12 cellular contexts compared by ENCODE assay signal in the genomic region with DNA sequence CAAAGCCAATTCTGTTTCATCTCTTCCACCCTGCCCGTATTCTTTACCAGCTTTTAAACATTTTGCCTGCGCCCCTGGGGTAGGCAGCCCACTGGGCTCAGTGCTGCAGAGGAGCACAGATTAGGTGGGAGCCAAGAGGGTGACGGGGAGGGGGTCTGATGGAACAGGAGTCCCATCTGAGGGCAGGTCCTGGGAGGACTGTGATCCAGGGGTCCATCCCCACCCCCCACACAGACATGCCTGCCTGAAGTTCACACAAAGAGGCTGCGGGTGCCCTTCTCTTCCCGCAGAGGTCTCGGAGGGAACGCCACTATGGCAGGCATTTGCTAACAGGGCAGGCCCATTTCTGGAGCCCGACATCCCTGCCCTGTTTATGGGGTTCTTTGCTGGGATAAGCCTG. TPM values are rescaled to one million over a fixed set of nuclear protein-coding genes. Genes with fewer than 3 reads are reported as not detected.
DNase-seq lines count a peak whose midpoint lies in the region; ATAC-seq and TF ChIP-seq lines count a peak whose summit lies in the region.
"Had no signal": no experiment of that assay in that cellular context is flagged by ENCODE, and none has a peak within 500 bp of the region (broad histone marks: within the 10 kb centered on the region; RNA-seq: fewer than 3 reads in every experiment).

No MANE protein-coding gene starts in this region.

- no TSS peak for BruUV-seq in OCI-LY7 (replicated peaks; lab: Mats Ljungman, UMichigan)

- peaks cover 6% of the 10 kb centered on the region for H3K4me1 ChIP-seq in endodermal cell (ENCODE audit: control insufficient read depth, insufficient read depth, low read length)
- H3K4me1 ChIP-seq in tibial artery, result peaks cover 0 to 61% (median 50%) of the 10 kb centered on the region in 4 donors
- H3K4me1 ChIP-seq in OCI-LY7 (ENCODE audit: insufficient read depth, low read length, poor library complexity, severe bottlenecking), result no peaks in the 10 kb centered on the region

- H3K36me3 Mint-ChIP-seq in T-helper 17 cell (ENCODE audit: low read depth) (peaks cover 3% of the 10 kb centered on the region), endodermal cell (ENCODE audit: low read depth) (no peaks in the 10 kb centered on the region), nephron (ENCODE audit: low read depth) (peaks cover 17% of the 10 kb centered on the region)

- H3K4me3 ChIP-seq in endodermal cell (ENCODE audit: low read length) (no peak overlapping the region), tibial artery (no peak overlapping the region), OCI-LY7 (ENCODE audit: low read depth, low read length, poor library complexity, severe bottlenecking) (no peak overlapping the region)
- H3K4me3 ChIP-seq: hepatocyte had no signal

- no peak for ATAC-seq in T-helper 17 cell

- H3K27ac ChIP-seq in endodermal cell (ENCODE audit: low read depth, low read length) (no peak overlapping the region), tibial artery (peak overlapping the region; percentile 89 to 97), OCI-LY7 (ENCODE audit: low read depth, low read length, poor library complexity, severe bottlenecking) (no peak overlapping the region)

- TF ChIP-seq CTCF in endodermal cell (conservative IDR thresholded peaks at IDR 0.05) (no peak), nephron (IDR thresholded peaks at IDR 0.05; ENCODE audit: unreplicated experiment in 3 of 3) (no peak), tibial artery (IDR thresholded peaks at IDR 0.05) (no peak), OCI-LY7 (conservative IDR thresholded peaks at IDR 0.05; ENCODE audit: low read length) (no peak)

- H3K4me3 Mint-ChIP-seq in T-helper 17 cell (no peak overlapping the region), endodermal cell (no peak overlapping the region), nephron (no peak overlapping the region)
- H3K4me3 Mint-ChIP-seq: activated CD8-positive, alpha-beta T cell treated with anti-CD3 and anti-CD28 coated beads for 36 hours had no signal

- CTCF ChIA-PET in OCI-LY7 (lab: Charles Lee; ENCODE audit: unreplicated experiment), result no interaction called here

- no peak overlapping the region for H3K9ac ChIP-seq in endodermal cell (ENCODE audit: extremely low read depth, low read length, poor library complexity, severe bottlenecking)

- H3K9me2 ChIP-seq in OCI-LY7 (ENCODE audit: insufficient read depth, low read length), result no peaks in the 10 kb centered on the region

- no peaks in the 10 kb centered on the region for H4K20me1 ChIP-seq in OCI-LY7 (ENCODE audit: insufficient read depth, low read length)

- POLR2A ChIA-PET in OCI-LY7 (lab: Charles Lee), result no interaction called here

- H3K36me3 ChIP-seq in endodermal cell (ENCODE audit: control insufficient read depth, insufficient read depth, low read length) (no peaks in the 10 kb centered on the region), tibial artery (peaks cover 10 to 34% (median 30%) of the 10 kb centered on the region in 3 donors), OCI-LY7 (ENCODE audit: insufficient read depth, low read length) (no peaks in the 10 kb centered on the region)

- 95 to 100% methylated on average over 3 to 8 of the region's 8 CpGs for WGBS in endodermal cell (ENCODE audit: insufficient coverage in 1 of 2, insufficient read length in 1 of 2), 2 experiments

- H3K27me3 Mint-ChIP-seq in T-helper 17 cell (no peaks in the 10 kb centered on the region), endodermal cell (ENCODE audit: insufficient read depth) (peaks cover 2% of the 10 kb centered on the region), nephron (ENCODE audit: low read depth) (no peaks in the 10 kb centered on the region)

- H2AFZ ChIP-seq in OCI-LY7 (ENCODE audit: low read length), result no peak overlapping the region
- H2AFZ ChIP-seq: hepatocyte had no signal

- H3K4me2 ChIP-seq in OCI-LY7 (ENCODE audit: low read length), result no peak overlapping the region

- H3K4me1 Mint-ChIP-seq in T-helper 17 cell (peaks cover 12% of the 10 kb centered on the region), endodermal cell (peaks cover 20% of the 10 kb centered on the region), nephron (peaks cover 55% of the 10 kb centered on the region)

- H3K27ac Mint-ChIP-seq in T-helper 17 cell (peak overlapping the region; percentile 86), endodermal cell (no peak overlapping the region), nephron (peak overlapping the region; percentile 93 to 98 (median 94))
- H3K27ac Mint-ChIP-seq: activated CD8-positive, alpha-beta T cell treated with anti-CD3 and anti-CD28 coated beads for 36 hours had no signal

- no peak for DNase-seq in T-helper 17 cell
- DNase-seq in endodermal cell, result peak; percentile 49
- peak; percentile 23 to 67 for DNase-seq in tibial artery
- DNase-seq in GM19240 (ENCODE audit: insufficient read length, low spot score), result no peak
- no peak for DNase-seq in OCI-LY7 (ENCODE audit: low spot score)
- DNase-seq in COLO829 (ENCODE audit: low spot score), result no peak
- DNase-seq: activated naive CD4-positive, alpha-beta T cell; NCI-H187 had no signal

- intact Hi-C loops in tibial artery (cut with DNase I; ENCODE audit: low total_unique reads) (no loop called here), OCI-LY7 (cut with micrococcal nuclease; ENCODE audit: unreplicated experiment) (no loop called here)

- H3K27me3 ChIP-seq in endodermal cell (ENCODE audit: control insufficient read depth, insufficient read depth, low read length, poor library complexity, severe bottlenecking) (no peaks in the 10 kb centered on the region), tibial artery (no peaks in the 10 kb centered on the region)
- H3K27me3 ChIP-seq: hepatocyte had no signal

- H3K9me3 ChIP-seq in T-helper 17 cell (ENCODE audit: control insufficient read depth, low read length, poor library complexity, severe bottlenecking), result no peaks in the 10 kb centered on the region
- H3K9me3 ChIP-seq in endodermal cell (ENCODE audit: control insufficient read depth, low read length), result no peaks in the 10 kb centered on the region
- no peaks in the 10 kb centered on the region for H3K9me3 ChIP-seq in tibial artery
- no peaks in the 10 kb centered on the region for H3K9me3 ChIP-seq in OCI-LY7 (ENCODE audit: low read length)

- no peaks in the 10 kb centered on the region for H3K79me2 ChIP-seq in OCI-LY7 (ENCODE audit: insufficient read depth, low read depth, low read length)
- H3K79me2 ChIP-seq: hepatocyte had no signal

- H3K9me3 Mint-ChIP-seq in endodermal cell, result no peaks in the 10 kb centered on the region
- no peaks in the 10 kb centered on the region for H3K9me3 Mint-ChIP-seq in nephron
- H3K9me3 Mint-ChIP-seq: activated CD8-positive, alpha-beta T cell treated with anti-CD3 and anti-CD28 coated beads for 36 hours had no signal

RNA-seq across cellular contexts. Expression of a gene that starts 12.7 kb away (rescaled TPM):
- 10 to 100 TPM; 11.7 to 16.8 TPM for total RNA-seq in T-helper 17 cell
- total RNA-seq in endodermal cell, result 10 to 100 TPM; 10.3 to 19.8 TPM
- 39.3 TPM for polyA plus RNA-seq in endodermal cell (2013, experiment 1 of 2)
- polyA plus RNA-seq in endodermal cell (2013, experiment 2 of 2), result 42.6 TPM
- not detected in 2 replicates for total RNA-seq in OCI-LY7 (2014; rRNA removed; shearing (Covaris generic))
- not detected in 2 replicates for total RNA-seq in OCI-LY7 (2022)

RNA-seq across cellular contexts. Expression of a gene that starts 38.7 kb away (rescaled TPM):
- total RNA-seq in T-helper 17 cell (10 to 100 TPM; 11.9 to 14.0 TPM), endodermal cell (10 to 100 TPM; 21.5 to 32.5 TPM), OCI-LY7 (2022) (33.7 and 36.4 TPM in 2 replicates)
- 26.1 TPM for polyA plus RNA-seq in endodermal cell (2013, experiment 1 of 2)
- 22.1 TPM for polyA plus RNA-seq in endodermal cell (2013, experiment 2 of 2)
- total RNA-seq in OCI-LY7 (2014; rRNA removed; shearing (Covaris generic)), result 16.1 and 17.6 TPM in 2 replicates

RNA-seq across cellular contexts. Expression of a gene that starts 52.3 kb away (rescaled TPM):
- total RNA-seq in T-helper 17 cell (not detected), endodermal cell (not detected), OCI-LY7 (2022) (not detected in 2 replicates)
- not detected for polyA plus RNA-seq in endodermal cell (2013, experiment 1 of 2)
- not detected for polyA plus RNA-seq in endodermal cell (2013, experiment 2 of 2)
- total RNA-seq in OCI-LY7 (2014; rRNA removed; shearing (Covaris generic)), result not detected in 2 replicates
- total RNA-seq: activated CD8-positive, alpha-beta T cell treated with anti-CD3 and anti-CD28 coated beads for 36 hours; hepatocyte; lower leg skin had no signal
- polyA plus RNA-seq: hepatocyte had no signal

Comparison
In these comparisons a context has a peak if more than half of its experiments do, and no peak if none do; other contexts are left out.
1. DNase-seq: peak in endodermal cell (single experiment) and tibial artery (2 of 2); none in T-helper 17 cell (0 of 3), GM19240 (single experiment), OCI-LY7 (single experiment) and COLO829 (single experiment).
2. H3K27ac ChIP-seq: peak in tibial artery (2 of 2); none in endodermal cell (single experiment) and OCI-LY7 (single experiment).
3. RNA of a gene that starts 12.7 kb away (total RNA-seq): 10.3 to 19.8 TPM in endodermal cell and 11.7 to 16.8 TPM in T-helper 17 cell; not detected in OCI-LY7; every median in the first group is over 10 times any median in the second.